Comparison of ENCODE assay signal across 15 cellular contexts in the genomic region with DNA sequence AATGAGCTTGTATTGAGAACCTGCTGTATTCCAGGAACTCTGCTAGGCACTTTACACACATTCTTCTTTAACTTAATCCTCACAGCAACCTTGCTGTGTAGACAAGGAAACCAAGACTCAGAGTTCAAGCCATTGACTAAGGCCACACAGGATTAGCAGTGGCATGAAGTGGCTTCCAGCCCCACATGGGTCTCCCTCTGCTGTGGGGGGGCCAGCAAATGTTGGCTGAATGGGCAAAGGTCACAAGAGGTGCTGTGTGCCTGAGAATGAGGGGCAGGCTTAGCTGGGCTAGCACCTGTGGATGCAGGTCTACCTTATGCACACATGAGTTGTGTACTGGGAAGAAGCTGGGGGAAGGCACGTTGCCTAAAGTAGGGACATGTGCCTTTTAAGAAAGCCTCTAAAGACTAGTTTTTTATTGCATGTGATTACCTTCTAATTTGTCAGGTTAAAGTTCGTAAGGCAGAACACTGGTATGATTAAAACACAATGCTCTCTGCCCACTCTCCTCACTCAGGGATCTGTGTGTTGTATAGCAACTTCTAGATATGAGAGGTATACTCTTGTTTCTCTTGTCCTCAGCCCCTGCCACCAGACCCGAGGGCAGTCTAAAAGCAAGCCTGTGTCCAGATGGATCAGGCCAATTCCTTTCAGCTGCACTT. TPM values are rescaled to one million over a fixed set of nuclear protein-coding genes. Genes with fewer than 3 reads are reported as not detected.
DNase-seq lines count a peak whose midpoint lies in the region; TF ChIP-seq lines count a peak whose summit lies in the region.
"Had no signal": no experiment of that assay in that cellular context is flagged by ENCODE, and none has a peak within 500 bp of the region (broad histone marks: within the 10 kb centered on the region; RNA-seq: fewer than 3 reads in every experiment).

No MANE protein-coding gene starts in this region.

- H3K9me3 Mint-ChIP-seq in CD4-positive, alpha-beta memory T cell = no peaks in the 10 kb centered on the region
- H3K9me3 Mint-ChIP-seq in activated naive CD8-positive, alpha-beta T cell treated with anti-CD3 and anti-CD28 coated beads for 36 hours = no peaks in the 10 kb centered on the region

- no peaks in the 10 kb centered on the region for H3K36me3 Mint-ChIP-seq in CD4-positive, alpha-beta memory T cell
- H3K36me3 Mint-ChIP-seq in activated naive CD8-positive, alpha-beta T cell treated with anti-CD3 and anti-CD28 coated beads for 36 hours = peaks cover 2% of the 10 kb centered on the region

- H3K4me3 ChIP-seq in CD4-positive, alpha-beta memory T cell (ENCODE audit: low read length in 2 of 2) = no peak overlapping the region
- no peak overlapping the region for H3K4me3 ChIP-seq in HEK293 (ENCODE audit: low read depth, low read length)
- H3K4me3 ChIP-seq in mucosa of rectum (ENCODE audit: low read length in 2 of 2) = peak overlapping the region in 1 of 2 donors; percentile 33
- H3K4me3 ChIP-seq in mammary epithelial cell (replicated peaks in 1 of 3; ENCODE audit: insufficient read depth in 1 of 3, low read depth in 2 of 3, low read length in 3 of 3) = no peak overlapping the region
- H3K4me3 ChIP-seq: skin epidermis, vagina had no signal

- H3K27ac ChIP-seq in CD4-positive, alpha-beta memory T cell (ENCODE audit: low read depth, low read length) = peak overlapping the region; percentile 5
- H3K27ac ChIP-seq in HEK293 (ENCODE audit: extremely low read depth, low read depth, low read length) = no peak overlapping the region
- peak overlapping the region; percentile 32 to 76 for H3K27ac ChIP-seq in mucosa of rectum (ENCODE audit: low read depth in 2 of 2, low read length in 2 of 2)
- H3K27ac ChIP-seq in mammary epithelial cell (ENCODE audit: insufficient read depth, low read depth, low read length) = no peak overlapping the region
- H3K27ac ChIP-seq: parathyroid adenoma, skin epidermis, vagina had no signal

- DNase-seq in CD4-positive, alpha-beta memory T cell = no peak
- DNase-seq in activated naive CD8-positive, alpha-beta T cell treated with anti-CD3 and anti-CD28 coated beads for 36 hours = no peak
- DNase-seq in CD1c-positive myeloid dendritic cell (ENCODE audit: extremely low spot score) (no peak), mammary epithelial cell (no peak), iPS-NIHi7 (ENCODE audit: extremely low spot score) (no peak)
- DNase-seq: BE2C, DMS79, HCEC 1CT, NCI-H1092 treated with DMSO at 0.1 percent for 48 hours, SIG-M5 had no signal

- H3K4me1 ChIP-seq in CD4-positive, alpha-beta memory T cell (ENCODE audit: insufficient read depth, low read length) = peaks cover 79% of the 10 kb centered on the region
- H3K4me1 ChIP-seq in HEK293 (ENCODE audit: control insufficient read depth, insufficient read depth, low read length) (peaks cover 2% of the 10 kb centered on the region; the same call in 1 of the 2 replicates), mucosa of rectum (ENCODE audit: control insufficient read depth in 2 of 2, insufficient read depth in 2 of 2, low read length in 2 of 2) (peaks cover 30 to 39% of the 10 kb centered on the region in 2 donors), mammary epithelial cell (ENCODE audit: insufficient read depth, low read length) (peaks cover 28% of the 10 kb centered on the region)
- H3K4me1 ChIP-seq: parathyroid adenoma had no signal

- H3K4me3 Mint-ChIP-seq in CD4-positive, alpha-beta memory T cell = peak overlapping the region in 7 of 8 donors; percentile 47 to 89 (median 85)
- no peak overlapping the region for H3K4me3 Mint-ChIP-seq in activated naive CD8-positive, alpha-beta T cell treated with anti-CD3 and anti-CD28 coated beads for 36 hours

- intact Hi-C loops in CD4-positive, alpha-beta memory T cell (cut with micrococcal nuclease) = no loop called here
- intact Hi-C loops in mammary epithelial cell (cut with micrococcal nuclease) = no loop called here

- H3K27me3 Mint-ChIP-seq in CD4-positive, alpha-beta memory T cell = no peaks in the 10 kb centered on the region
- H3K27me3 Mint-ChIP-seq in activated naive CD8-positive, alpha-beta T cell treated with anti-CD3 and anti-CD28 coated beads for 36 hours = no peaks in the 10 kb centered on the region

- POLR2A ChIA-PET in CD4-positive, alpha-beta memory T cell (lab: Charles Lee; ENCODE audit: partially characterized antibody) = interaction anchor here (5.6 to 6.4 kb wide), 2 partner anchors 10 to 16 kb away, joined by 21 to 94 read pairs; a partner anchor contains a TSS
- POLR2A ChIA-PET in HEK293 (lab: Yijun Ruan, JAX) = interaction anchor here (1.3 kb wide), 1 partner anchor 11 kb away, joined by 3 read pairs; a partner anchor contains a TSS

- CTCF ChIA-PET in CD4-positive, alpha-beta memory T cell (lab: Charles Lee; ENCODE audit: partially characterized antibody) = interaction anchor here (1.0 to 1.9 kb wide), 4 partner anchors 13 to 1453 kb away, joined by 3 to 6 read pairs (median 3); no protein-coding TSS in a partner anchor
- CTCF ChIA-PET in HEK293 (lab: Yijun Ruan, JAX) = interaction anchor here (1.5 kb wide), 1 partner anchor 18 kb away, joined by 3 read pairs; no protein-coding TSS in a partner anchor
- CTCF ChIA-PET in mammary epithelial cell (lab: Charles Lee; ENCODE audit: low non-redundant PET) = no interaction called here

- H3K9me3 ChIP-seq in CD4-positive, alpha-beta memory T cell (ENCODE audit: control insufficient read depth in 1 of 2, low read length in 2 of 2) = no peaks in the 10 kb centered on the region
- H3K9me3 ChIP-seq in HEK293 (ENCODE audit: control insufficient read depth, insufficient read depth, low read depth, low read length) = no peaks in the 10 kb centered on the region
- no peaks in the 10 kb centered on the region for H3K9me3 ChIP-seq in mucosa of rectum (ENCODE audit: control insufficient read depth in 2 of 2, low read length in 2 of 2)
- no peaks in the 10 kb centered on the region for H3K9me3 ChIP-seq in mammary epithelial cell (replicated peaks; ENCODE audit: insufficient read depth, low read length)
- H3K9me3 ChIP-seq: BE2C, vagina had no signal

- no peaks in the 10 kb centered on the region for H3K36me3 ChIP-seq in CD4-positive, alpha-beta memory T cell (ENCODE audit: insufficient read depth, low read length)
- no peaks in the 10 kb centered on the region for H3K36me3 ChIP-seq in HEK293 (ENCODE audit: control insufficient read depth in 2 of 2, insufficient read depth in 1 of 2, low read length in 2 of 2)
- H3K36me3 ChIP-seq in mucosa of rectum (ENCODE audit: control insufficient read depth in 2 of 2, insufficient read depth in 2 of 2, low read length in 2 of 2) = no peaks in the 10 kb centered on the region
- no peaks in the 10 kb centered on the region for H3K36me3 ChIP-seq in mammary epithelial cell (ENCODE audit: insufficient read depth, low read length)
- H3K36me3 ChIP-seq: BE2C, vagina had no signal

- no peaks in the 10 kb centered on the region for H3K27me3 ChIP-seq in CD4-positive, alpha-beta memory T cell (ENCODE audit: insufficient read depth, low read length)
- H3K27me3 ChIP-seq in mucosa of rectum (ENCODE audit: control insufficient read depth in 2 of 2, insufficient read depth in 2 of 2, low read length in 2 of 2) = no peaks in the 10 kb centered on the region
- no peaks in the 10 kb centered on the region for H3K27me3 ChIP-seq in mammary epithelial cell (ENCODE audit: insufficient read depth, low read length)
- H3K27me3 ChIP-seq: BE2C, vagina had no signal

- peaks cover 70 to 92% (median 80%) of the 10 kb centered on the region in 4 donors for H3K4me1 Mint-ChIP-seq in CD4-positive, alpha-beta memory T cell
- peaks cover 73% of the 10 kb centered on the region for H3K4me1 Mint-ChIP-seq in activated naive CD8-positive, alpha-beta T cell treated with anti-CD3 and anti-CD28 coated beads for 36 hours

- WGBS in mammary epithelial cell (ENCODE audit: low coverage, missing lambda C conversion rate) = 84% methylated on average over 3 of the region's 3 CpGs

- dilution Hi-C loops in mammary epithelial cell (cut with HindIII; ENCODE audit: low sequenced_read_pairs) = loop anchor here (5.0 kb wide), 2 partner anchors 44 to 76 kb away; a partner anchor contains a TSS

- TF ChIP-seq CTCF in HEK293 (tag by site-specific recombination; IDR thresholded peaks at IDR 0.05) (no peak), mammary epithelial cell (conservative IDR thresholded peaks at IDR 0.05 in 1 of 2, IDR thresholded peaks at IDR 0.05 in 1 of 2; ENCODE audit: extremely low read depth in 1 of 2, insufficient read depth in 1 of 2, low read depth in 1 of 2, low read length in 2 of 2) (no peak)

- peaks cover 68% of the 10 kb centered on the region for H3K79me2 ChIP-seq in mammary epithelial cell (ENCODE audit: insufficient read depth, low read length)

- no peaks in the 10 kb centered on the region for H4K20me1 ChIP-seq in mammary epithelial cell (ENCODE audit: insufficient read depth, low read length)

- H3K27ac Mint-ChIP-seq in CD4-positive, alpha-beta memory T cell = peak overlapping the region; percentile 59 to 93 (median 89)
- H3K27ac Mint-ChIP-seq in activated naive CD8-positive, alpha-beta T cell treated with anti-CD3 and anti-CD28 coated beads for 36 hours = peak overlapping the region; percentile 75

- H2AFZ ChIP-seq in mammary epithelial cell (ENCODE audit: low read depth, low read length) = no peak overlapping the region
- H2AFZ ChIP-seq: parathyroid adenoma had no signal

- in situ Hi-C loops in mammary epithelial cell (cut with MboI; ENCODE audit: low sequenced_read_pairs in 2 of 2) = no loop called here

- H3K9ac ChIP-seq in mucosa of rectum (ENCODE audit: low read depth in 1 of 2, low read length in 2 of 2) = peak overlapping the region; percentile 19 to 26
- H3K9ac ChIP-seq in mammary epithelial cell (ENCODE audit: insufficient read depth, low read length) = no peak overlapping the region
- H3K9ac ChIP-seq: parathyroid adenoma had no signal

- no peak overlapping the region for H3K4me2 ChIP-seq in mammary epithelial cell (ENCODE audit: insufficient read depth, low read depth, low read length)

- no TSS peak for BruUV-seq in mammary epithelial cell (replicated peaks; lab: Mats Ljungman, UMichigan)

RNA-seq across cellular contexts. Expression of a gene that starts 10.9 kb away (rescaled TPM):
- total RNA-seq in CD4-positive, alpha-beta memory T cell = 10 to 100 TPM; 47.0 to 49.2 TPM
- 1 to 10 TPM; 1.5 to 4.6 TPM for polyA plus RNA-seq in CD4-positive, alpha-beta memory T cell
- 10 to 100 TPM; 18.0 to 18.7 TPM for total RNA-seq in activated naive CD8-positive, alpha-beta T cell treated with anti-CD3 and anti-CD28 coated beads for 36 hours
- 10 to 100 TPM; 11.7 to 13.7 TPM for total RNA-seq in mammary epithelial cell
- polyA plus RNA-seq in mammary epithelial cell = 6.6 TPM
- 12.9 TPM for polyA minus RNA-seq in mammary epithelial cell

RNA-seq across cellular contexts. Expression of a gene that starts 19.2 kb away (rescaled TPM):
- 10 to 100 TPM in 1 of 2 experiments, 1 to 10 TPM in 1; 9.1 to 10.5 TPM for total RNA-seq in CD4-positive, alpha-beta memory T cell
- 1 to 10 TPM in 1 of 2 donors, under 1 TPM in 1; 0.64 to 1.5 TPM for polyA plus RNA-seq in CD4-positive, alpha-beta memory T cell
- 1 to 10 TPM; 5.7 to 7.1 TPM for total RNA-seq in activated naive CD8-positive, alpha-beta T cell treated with anti-CD3 and anti-CD28 coated beads for 36 hours
- total RNA-seq in mammary epithelial cell = 10 to 100 TPM in 1 of 2 donors, 1 to 10 TPM in 1; 9.8 to 11.1 TPM
- polyA plus RNA-seq in mammary epithelial cell = 7.7 TPM
- 6.6 TPM for polyA minus RNA-seq in mammary epithelial cell

RNA-seq across cellular contexts. Expression of a gene that starts 46.0 kb away (rescaled TPM):
- total RNA-seq in CD4-positive, alpha-beta memory T cell = 10 to 100 TPM; 56.4 to 62.2 TPM
- 10 to 100 TPM; 25.7 to 26.8 TPM for polyA plus RNA-seq in CD4-positive, alpha-beta memory T cell
- total RNA-seq in activated naive CD8-positive, alpha-beta T cell treated with anti-CD3 and anti-CD28 coated beads for 36 hours = 10 to 100 TPM; 64.9 to 68.6 TPM
- 10 to 100 TPM; 40.3 to 44.3 TPM for total RNA-seq in mammary epithelial cell
- 41.1 TPM for polyA plus RNA-seq in mammary epithelial cell
- 96.7 TPM for polyA minus RNA-seq in mammary epithelial cell

Comparison
In these comparisons a context has a peak if more than half of its experiments do, and no peak if none do; other contexts are left out.
1. H3K27ac ChIP-seq: peak in CD4-positive, alpha-beta memory T cell (single experiment) and mucosa of rectum (2 of 2); none in HEK293 (single experiment) and mammary epithelial cell (single experiment).